ENCODE assay signal across 8 cellular contexts in genomic region chr12:47276253-47277070, GRCh38.
DNase-seq lines count a peak whose midpoint lies in the region; ATAC-seq and TF ChIP-seq lines count a peak whose summit lies in the region.

No MANE protein-coding gene starts in this region.

- in situ Hi-C loops in brain microvascular endothelial cell (cut with HindIII; ENCODE audit: low pct_ligation_motif_present, low sequenced_read_pairs): no loop called here

- H3K27ac ChIP-seq in brain microvascular endothelial cell (peak overlapping the region; percentile 57), mesodermal cell (ENCODE audit: low read depth, low read length, severe bottlenecking) (peak overlapping the region; percentile 67)

- no peak for TF ChIP-seq CTCF in brain microvascular endothelial cell (IDR thresholded peaks at IDR 0.05; ENCODE audit: low read depth, low read length, missing control alignments)

- peak; percentile 94 for ATAC-seq in GM19372 (IDR thresholded peaks at IDR 0.05; ENCODE audit: low read depth, unreplicated experiment)
- ATAC-seq in HG03378 (IDR thresholded peaks at IDR 0.05; ENCODE audit: unreplicated experiment): peak; percentile 90

- 87 to 100% methylated on average over 3 to 5 of the region's 8 CpGs for WGBS in mesodermal cell (ENCODE audit: insufficient coverage in 2 of 2), 2 experiments

- H3K9me3 ChIP-seq in mesodermal cell (ENCODE audit: control insufficient read depth, low read length): peaks cover 5% of the 10 kb centered on the region

- no peak overlapping the region for H3K4me3 ChIP-seq in brain microvascular endothelial cell (ENCODE audit: low read depth, low read length)
- no peak overlapping the region for H3K4me3 ChIP-seq in mesodermal cell (ENCODE audit: extremely low read depth, insufficient read depth, low read length, poor library complexity, severe bottlenecking)

- peak; percentile 79 for DNase-seq in DMS153 (lab: John Stamatoyannopoulos, UW)
- peak; percentile 82 for DNase-seq in RPMI7951 (ENCODE audit: low read depth)
- no peak for DNase-seq in brain microvascular endothelial cell
- no peak for DNase-seq in NCI-H1105 treated with DMSO at 0.1 percent for 48 hours (lab: John Stamatoyannopoulos, UW)
- DNase-seq in DMS 273 treated with DMSO at 0.1 percent for 48 hours (lab: John Stamatoyannopoulos, UW): no peak

- H3K4me1 ChIP-seq in mesodermal cell (ENCODE audit: control insufficient read depth, insufficient read depth, low read length, poor library complexity, severe bottlenecking): peaks cover 57% of the 10 kb centered on the region

- no peaks in the 10 kb centered on the region for H3K36me3 ChIP-seq in brain microvascular endothelial cell (replicated peaks)
- H3K36me3 ChIP-seq in mesodermal cell (ENCODE audit: control insufficient read depth, insufficient read depth, low read length): no peaks in the 10 kb centered on the region

- H3K27me3 ChIP-seq in brain microvascular endothelial cell (replicated peaks): no peaks in the 10 kb centered on the region

Comparison
In these comparisons a context has a peak if more than half of its experiments do, and no peak if none do; other contexts are left out.
1. DNase-seq: peak in DMS153 (single experiment) and RPMI7951 (single experiment); none in brain microvascular endothelial cell (single experiment), NCI-H1105 treated with DMSO at 0.1 percent for 48 hours (single experiment) and DMS 273 treated with DMSO at 0.1 percent for 48 hours (single experiment).